24 cellular contexts compared by ENCODE assay signal in genomic region chr14:65686761-65687160, GRCh38.
DNase-seq lines count a peak whose midpoint lies in the region; ATAC-seq and TF ChIP-seq lines count a peak whose summit lies in the region.
"Had no signal": no experiment of that assay in that cellular context is flagged by ENCODE, and none has a peak within 500 bp of the region (broad histone marks: within the 10 kb centered on the region; RNA-seq: fewer than 3 reads in every experiment).

No MANE protein-coding gene starts in this region.

- H3K4me1 Mint-ChIP-seq in GM23338 (peaks cover 25% of the 10 kb centered on the region), neural progenitor cell (peaks cover 4% of the 10 kb centered on the region)
- H3K4me1 Mint-ChIP-seq: stimulated activated effector memory CD8-positive, alpha-beta T cell treated with anti-CD3 and anti-CD28 coated beads, Interleukin-12 subunit alpha, Interleukin-12 subunit beta, amount 100 ng/mL, for 72 hours had no signal

- TF ChIP-seq CTCF in GM23338 (conservative IDR thresholded peaks at IDR 0.05; ENCODE audit: low read depth in 2 of 2) = no peak
- TF ChIP-seq CTCF in neural progenitor cell (IDR thresholded peaks at IDR 0.05) = no peak

- in situ Hi-C loops in SK-MEL-5 (cut with HindIII; ENCODE audit: low pct_unique_long_range_greater_than_20kb, low sequenced_read_pairs) = no loop called here

- H3K27me3 Mint-ChIP-seq in GM23338 (ENCODE audit: insufficient read depth, low read depth, poor library complexity) = no peaks in the 10 kb centered on the region
- H3K27me3 Mint-ChIP-seq in neural progenitor cell (ENCODE audit: insufficient read depth, low read depth) = no peaks in the 10 kb centered on the region
- H3K27me3 Mint-ChIP-seq: dendritic cell treated with granulocyte-macrophage colony-stimulating factor and Interleukin-4, amounts not matched to agents 40 ng/mL and 50 ng/mL, for 4 days had no signal

- H4K20me1 ChIP-seq in GM23338 (replicated peaks; ENCODE audit: insufficient read depth) = no peaks in the 10 kb centered on the region
- H4K20me1 ChIP-seq in neural progenitor cell (ENCODE audit: low read depth) = no peaks in the 10 kb centered on the region

- no peaks in the 10 kb centered on the region for H3K9me3 ChIP-seq in neural progenitor cell (ENCODE audit: low read depth)
- H3K9me3 ChIP-seq: mucosa of descending colon, prostate gland, thoracic aorta had no signal

- no peaks in the 10 kb centered on the region for H3K9me2 ChIP-seq in GM23338 (ENCODE audit: insufficient read depth)

- H3K4me2 ChIP-seq in GM23338 = peak overlapping the region; percentile 35
- H3K4me2 ChIP-seq in neural progenitor cell = peak overlapping the region; percentile 5

- H2AFZ ChIP-seq in GM23338 = no peak overlapping the region
- H2AFZ ChIP-seq in neural progenitor cell (replicated peaks) = no peak overlapping the region

- H3K4me1 ChIP-seq in GM23338 (ENCODE audit: insufficient read depth) (peaks cover 19% of the 10 kb centered on the region), neural progenitor cell (peaks cover 20% of the 10 kb centered on the region)
- H3K4me1 ChIP-seq: prostate gland had no signal

- H3K36me3 ChIP-seq in GM23338 (ENCODE audit: insufficient read depth) (no peaks in the 10 kb centered on the region), neural progenitor cell (peaks cover 3% of the 10 kb centered on the region)
- H3K36me3 ChIP-seq: prostate gland, thoracic aorta had no signal

- H3K4me3 Mint-ChIP-seq in GM23338 (0 out of 3 replicates have a peak overlapping the region, but pooled peaks have one; percentile 8), neural progenitor cell (no peak overlapping the region)
- H3K4me3 Mint-ChIP-seq: dendritic cell treated with granulocyte-macrophage colony-stimulating factor and Interleukin-4, amounts not matched to agents 40 ng/mL and 50 ng/mL, for 4 days; stimulated activated effector memory CD8-positive, alpha-beta T cell treated with anti-CD3 and anti-CD28 coated beads, Interleukin-12 subunit alpha, Interleukin-12 subunit beta, amount 100 ng/mL, for 72 hours had no signal

- no peak overlapping the region for H3K27ac ChIP-seq in GM23338 (ENCODE audit: low read depth)
- peak overlapping the region; percentile 2 for H3K27ac ChIP-seq in neural progenitor cell
- H3K27ac ChIP-seq: prostate gland, thoracic aorta, VCaP had no signal

- H3K9me3 Mint-ChIP-seq in GM23338 (peaks cover 10% of the 10 kb centered on the region), neural progenitor cell (peaks cover 16% of the 10 kb centered on the region)

- no peak overlapping the region for H3K9ac ChIP-seq in neural progenitor cell

- H3K27me3 ChIP-seq in GM23338 (ENCODE audit: insufficient read depth) (no peaks in the 10 kb centered on the region), neural progenitor cell (no peaks in the 10 kb centered on the region)

- 0 out of 2 replicates have a peak overlapping the region, but pooled peaks have one; percentile 27 for H3K27ac Mint-ChIP-seq in GM23338
- no peak overlapping the region for H3K27ac Mint-ChIP-seq in neural progenitor cell
- H3K27ac Mint-ChIP-seq: dendritic cell treated with granulocyte-macrophage colony-stimulating factor and Interleukin-4, amounts not matched to agents 40 ng/mL and 50 ng/mL, for 4 days; stimulated activated effector memory CD8-positive, alpha-beta T cell treated with anti-CD3 and anti-CD28 coated beads, Interleukin-12 subunit alpha, Interleukin-12 subunit beta, amount 100 ng/mL, for 72 hours had no signal

- H3K4me3 ChIP-seq in GM23338 = no peak overlapping the region; the same call in 1 of the 2 replicates
- no peak overlapping the region for H3K4me3 ChIP-seq in neural progenitor cell
- H3K4me3 ChIP-seq: mucosa of descending colon, prostate gland, thoracic aorta had no signal

- H3K79me2 ChIP-seq in GM23338 (replicated peaks; ENCODE audit: insufficient read depth) (no peaks in the 10 kb centered on the region), neural progenitor cell (ENCODE audit: low read depth) (no peaks in the 10 kb centered on the region)

- peak; percentile 69 for DNase-seq in GM23338 (ENCODE audit: low spot score)
- DNase-seq in SK-MEL-5 (ENCODE audit: low read depth, low spot score) = peak; percentile 75
- DNase-seq in foreskin melanocyte = peak; percentile 33
- no peak for DNase-seq in neural progenitor cell (ENCODE audit: low spot score)
- DNase-seq in inferior parietal cortex (ENCODE audit: extremely low spot score) = no peak
- no peak for DNase-seq in Ammon's horn (ENCODE audit: low spot score)
- no peak for DNase-seq in NCI-H2107 (lab: John Stamatoyannopoulos, UW)
- DNase-seq: activated CD4-positive, alpha-beta T cell treated with anti-CD3 and anti-CD28 coated beads, Interleukin-2, amount 50 U/mL, for 1 hour; activated CD8-positive, alpha-beta memory T cell treated with anti-CD3 and anti-CD28 coated beads, Interleukin-2, amount 50 U/mL, for 4 hours; activated effector memory CD4-positive, alpha-beta T cell treated with Interleukin-2 at 50 U/mL for 16 hours; DMS53; GF-D8; left ventricle myocardium superior; mucosa of descending colon; NCI-H1436; NCI-H2171; NCI-H526; Right ventricle myocardium superior; T-helper 1 cell had no signal

- H3K36me3 Mint-ChIP-seq in GM23338 (ENCODE audit: low read depth) (peaks cover 17% of the 10 kb centered on the region; the same call in 2 of the 3 replicates), neural progenitor cell (peaks cover 12% of the 10 kb centered on the region)
- H3K36me3 Mint-ChIP-seq: stimulated activated effector memory CD8-positive, alpha-beta T cell treated with anti-CD3 and anti-CD28 coated beads, Interleukin-12 subunit alpha, Interleukin-12 subunit beta, amount 100 ng/mL, for 72 hours had no signal

- peak; percentile 82 for ATAC-seq in GM23338
- ATAC-seq: left ventricle myocardium superior; mucosa of descending colon; stimulated activated effector memory CD8-positive, alpha-beta T cell treated with anti-CD3 and anti-CD28 coated beads, Interleukin-12 subunit alpha, Interleukin-12 subunit beta, amount 100 ng/mL, for 72 hours had no signal

- H3F3A ChIP-seq in GM23338 (replicated peaks; ENCODE audit: low read depth) (no peaks in the 10 kb centered on the region), neural progenitor cell (ENCODE audit: low read depth) (no peaks in the 10 kb centered on the region)

TF ChIP-seq in GM23338, 12 proteins besides CTCF, POLR2A, EP300 and RAD21:
- TF ChIP-seq REST (IDR thresholded peaks at IDR 0.05; ENCODE audit: unreplicated experiment) = no peak
- no peak for TF ChIP-seq STAT1 (IDR thresholded peaks at IDR 0.05; ENCODE audit: unreplicated experiment)
- no peak for TF ChIP-seq EZH2 (IDR thresholded peaks at IDR 0.05; ENCODE audit: low read depth, unreplicated experiment)
- 0 out of 2 replicates have a peak, but pooled peaks have one; percentile 12 for TF ChIP-seq NANOG (IDR thresholded peaks at IDR 0.05; ENCODE audit: borderline replicate concordance)
TF ChIP-seq in GM23338: peak in this region for 1.

Comparison
In these comparisons a context has a peak if more than half of its experiments do, and no peak if none do; other contexts are left out.
1. DNase-seq: peak in GM23338 (single experiment), SK-MEL-5 (single experiment) and foreskin melanocyte (single experiment); none in neural progenitor cell (single experiment), inferior parietal cortex (single experiment), Ammon's horn (single experiment) and NCI-H2107 (single experiment).